ENCODE assay signal across 8 cellular contexts in genomic region chr11:47426062-47426956, GRCh38.
A peak's percentile ranks its signal among the peaks of the same experiment; 100 is the strongest.
DNase-seq lines count a peak whose midpoint lies in the region; ATAC-seq and TF ChIP-seq lines count a peak whose summit lies in the region.

Gene PSMC3 (minus strand): TSS chr11:47426439. CDS start chr11:47426279, 160 bp downstream.

- no peak for TF ChIP-seq CTCF in AG09319 (IDR thresholded peaks at IDR 0.05; ENCODE audit: low read depth, low read length)

- ATAC-seq in GM19035 (IDR thresholded peaks at IDR 0.05; ENCODE audit: unreplicated experiment) (peak; percentile 89), HG03354 (IDR thresholded peaks at IDR 0.05; ENCODE audit: poor library complexity, severe bottlenecking, unreplicated experiment) (peak; percentile 94)
- peak; percentile 91 to 94 for ATAC-seq in activated CD4-positive, CD25-positive, alpha-beta regulatory T cell treated with anti-CD3 and anti-CD28 coated beads, Interleukin-2, amount 50 U/mL, for 24 hours

- DNase-seq in AG09319 (ENCODE audit: extremely low read depth, low read depth) (peak; percentile 84), NCI-H446 treated with DMSO at 0.1 percent for 48 hours (lab: John Stamatoyannopoulos, UW) (peak; percentile 93), cerebellar cortex (ENCODE audit: low spot score) (peak; percentile 98), islet precursor cell (peak; percentile 97)
- peak; percentile 98 to 99 (median 98) for DNase-seq in stimulated activated CD4-positive, alpha-beta T cell treated with anti-CD3 and anti-CD28 coated beads, Interleukin-12 subunit alpha, Interleukin-12 subunit beta, amount 100 ng/mL, for 48 hours (ENCODE audit: low read depth in 2 of 3, low spot score in 1 of 3)

Comparison
In these comparisons a context has a peak if more than half of its experiments do, and no peak if none do; other contexts are left out.
1. Peak in every context shown above with its lines: DNase-seq and ATAC-seq.